In genomic region chr9:98120476-98120875, GRCh38 we compare ENCODE assay signal across 1 cellular context.
TF ChIP-seq lines count a peak whose summit lies in the region.

No MANE protein-coding gene starts in this region.

TF ChIP-seq in K562, 482 proteins besides CTCF, POLR2A, EP300 and RAD21 (continued from another document):
- no peak for TF ChIP-seq ZNF639 (CRISPR knock-in tag; conservative IDR thresholded peaks at IDR 0.05 in 1 of 2, IDR thresholded peaks at IDR 0.05 in 1 of 2)
- TF ChIP-seq OTX1 (CRISPR knock-in tag; IDR thresholded peaks at IDR 0.05) = no peak
- TF ChIP-seq TOE1 (IDR thresholded peaks at IDR 0.05; ENCODE audit: borderline replicate concordance) = no peak
- no peak for TF ChIP-seq TOE1 (CRISPR knock-in tag; IDR thresholded peaks at IDR 0.05; ENCODE audit: borderline replicate concordance, low read depth)
- no peak for TF ChIP-seq ETV1 (tag; conservative IDR thresholded peaks at IDR 0.05; ENCODE audit: low read depth)
- no peak for TF ChIP-seq ZNF79 (CRISPR knock-in tag; IDR thresholded peaks at IDR 0.05; ENCODE audit: low read depth)
- no peak for TF ChIP-seq KLF16 (IDR thresholded peaks at IDR 0.05)
- TF ChIP-seq ZBTB8A (IDR thresholded peaks at IDR 0.05; ENCODE audit: partially characterized antibody) = no peak
- TF ChIP-seq ATF1 (CRISPR knock-in tag; IDR thresholded peaks at IDR 0.05) = no peak
- TF ChIP-seq ATF1 (tag; IDR thresholded peaks at IDR 0.05) = no peak
- TF ChIP-seq DMBX1 (CRISPR knock-in tag; IDR thresholded peaks at IDR 0.05; ENCODE audit: borderline replicate concordance) = no peak
- no peak for TF ChIP-seq XRCC4 (IDR thresholded peaks at IDR 0.05; ENCODE audit: extremely low read depth, insufficient read depth, insufficient read length)
- TF ChIP-seq GTF2F1 (IDR thresholded peaks at IDR 0.05; ENCODE audit: low read depth, low read length) = no peak
- no peak for TF ChIP-seq CREM (IDR thresholded peaks at IDR 0.05; ENCODE audit: low read depth)
- no peak for TF ChIP-seq ZNF347 (CRISPR knock-in tag; IDR thresholded peaks at IDR 0.05; ENCODE audit: low read depth)
- no peak for TF ChIP-seq ZMIZ1 (IDR thresholded peaks at IDR 0.05; ENCODE audit: low read depth in 2 of 2, low read length in 2 of 2)
- no peak for TF ChIP-seq BCOR (IDR thresholded peaks at IDR 0.05)
- TF ChIP-seq GATA2 (CRISPR knock-in tag; IDR thresholded peaks at IDR 0.05) = no peak
